8 cellular contexts compared by ENCODE assay signal in the genomic region with DNA sequence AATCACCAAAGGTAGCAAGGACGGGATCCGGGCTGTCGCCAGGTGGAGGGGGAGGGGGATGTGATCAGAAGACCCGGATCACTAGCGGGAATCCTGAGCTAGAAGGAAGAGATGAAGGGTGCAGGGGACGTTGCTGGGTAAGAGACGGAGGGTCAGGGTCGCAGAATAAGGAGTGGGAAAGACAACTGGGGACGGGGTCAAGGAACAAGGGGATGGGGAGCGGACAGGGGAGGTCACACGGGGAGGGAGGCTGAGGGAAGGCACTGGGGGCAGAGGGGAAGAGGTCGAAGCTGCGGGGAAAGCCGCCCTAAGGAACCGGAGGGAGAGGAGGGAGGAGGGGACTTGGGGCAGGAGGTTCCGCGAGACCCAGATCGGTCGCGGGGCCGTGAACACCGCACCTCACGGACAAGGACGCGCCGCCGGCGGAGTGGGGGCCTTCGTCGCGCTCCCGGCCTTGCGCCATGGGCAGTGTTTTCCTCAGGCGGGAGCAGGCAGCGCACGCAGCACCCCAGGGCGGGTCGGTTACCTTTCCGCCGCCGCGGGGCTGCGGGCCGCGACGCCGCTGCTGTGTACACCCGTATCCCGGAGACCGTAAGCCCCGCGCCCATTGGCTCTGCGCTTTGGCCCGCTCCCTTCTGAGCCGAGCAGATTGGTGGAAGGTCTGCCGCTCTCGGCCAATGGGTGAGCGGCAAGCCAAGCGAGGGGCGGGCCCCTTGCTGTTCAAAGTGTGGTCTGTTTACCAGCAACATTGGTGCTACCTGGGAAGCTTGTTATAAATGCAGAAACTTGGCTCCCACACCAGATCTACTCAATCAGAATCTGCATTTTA. TPM values are rescaled to one million over a fixed set of nuclear protein-coding genes. Genes with fewer than 3 reads are reported as not detected.
DNase-seq lines count a peak whose midpoint lies in the region; ATAC-seq and TF ChIP-seq lines count a peak whose summit lies in the region.

A gene with protein sequence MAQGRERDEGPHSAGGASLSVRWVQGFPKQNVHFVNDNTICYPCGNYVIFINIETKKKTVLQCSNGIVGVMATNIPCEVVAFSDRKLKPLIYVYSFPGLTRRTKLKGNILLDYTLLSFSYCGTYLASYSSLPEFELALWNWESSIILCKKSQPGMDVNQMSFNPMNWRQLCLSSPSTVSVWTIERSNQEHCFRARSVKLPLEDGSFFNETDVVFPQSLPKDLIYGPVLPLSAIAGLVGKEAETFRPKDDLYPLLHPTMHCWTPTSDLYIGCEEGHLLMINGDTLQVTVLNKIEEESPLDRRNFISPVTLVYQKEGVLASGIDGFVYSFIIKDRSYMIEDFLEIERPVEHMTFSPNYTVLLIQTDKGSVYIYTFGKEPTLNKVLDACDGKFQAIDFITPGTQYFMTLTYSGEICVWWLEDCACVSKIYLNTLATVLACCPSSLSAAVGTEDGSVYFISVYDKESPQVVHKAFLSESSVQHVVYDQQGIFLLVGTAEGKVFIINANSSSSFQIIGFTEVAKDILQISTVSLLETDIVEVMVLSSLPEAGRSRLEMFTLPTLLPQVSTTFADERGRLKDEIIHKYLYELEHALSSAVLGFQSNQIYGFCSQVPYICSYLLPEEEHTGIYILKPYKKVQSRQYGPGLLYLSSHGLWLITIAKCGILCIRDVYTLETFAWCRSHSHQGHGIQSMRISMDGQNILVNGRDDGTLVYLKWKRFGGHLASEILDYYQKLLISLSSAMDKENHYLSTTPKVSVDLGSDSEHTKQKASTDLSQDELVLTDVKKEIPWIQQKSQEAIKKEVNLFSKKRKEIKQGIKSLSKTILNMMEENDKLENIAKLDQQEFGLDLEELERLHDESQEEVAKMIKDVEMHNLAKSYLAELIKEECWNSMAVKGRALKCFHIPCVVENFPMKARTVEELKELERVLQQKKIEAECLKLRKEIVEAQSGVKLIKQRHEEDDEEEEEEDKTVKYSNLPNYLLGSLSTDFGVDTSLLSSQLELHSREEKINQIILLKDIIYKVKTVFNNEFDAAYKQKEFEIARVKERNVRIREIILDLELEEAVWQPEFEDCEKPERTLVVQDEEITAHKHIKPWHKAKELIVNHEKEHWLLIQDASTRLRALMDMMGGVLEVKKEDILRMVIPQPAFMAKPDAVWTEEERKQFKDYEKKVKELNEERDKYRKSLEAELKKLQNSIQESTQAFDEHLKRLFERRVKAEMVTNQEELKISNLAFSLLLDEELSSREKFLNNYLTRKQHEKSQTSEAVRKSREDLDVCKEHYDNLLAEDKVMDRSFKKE (N-terminal part only) (minus strand): TSS at position 581 of the 829 bp plus-strand sequence. CDS start 118 bp downstream, at position 463.

- H3K79me2 ChIP-seq in ACC112 (ENCODE audit: control insufficient read depth, insufficient read depth, low read length, unreplicated experiment) (no peaks in the 10 kb centered on the region), smooth muscle cell (ENCODE audit: low read depth) (no peaks in the 10 kb centered on the region)

- H3K36me3 ChIP-seq in ACC112 (ENCODE audit: insufficient read depth, low read length) (no peaks in the 10 kb centered on the region), smooth muscle cell (ENCODE audit: low read depth) (no peaks in the 10 kb centered on the region)

- no peaks in the 10 kb centered on the region for H3K27me3 ChIP-seq in ACC112 (ENCODE audit: insufficient read depth, low read length)
- H3K27me3 ChIP-seq in smooth muscle cell (ENCODE audit: low read depth) = no peaks in the 10 kb centered on the region

- no peaks in the 10 kb centered on the region for H3K9me3 ChIP-seq in smooth muscle cell (replicated peaks; ENCODE audit: low read depth)

- no peaks in the 10 kb centered on the region for H3K4me1 ChIP-seq in ACC112 (ENCODE audit: control insufficient read depth, insufficient read depth, low read length, unreplicated experiment)
- peaks cover 9% of the 10 kb centered on the region for H3K4me1 ChIP-seq in smooth muscle cell (ENCODE audit: low read depth)

- H2AFZ ChIP-seq in ACC112 (ENCODE audit: low read length, unreplicated experiment) = peak within 1 kb of the TSS; percentile 94
- peak within 1 kb of the TSS; percentile 99 for H2AFZ ChIP-seq in smooth muscle cell (ENCODE audit: low read depth)

- DNase-seq in NCI-H2227 treated with DMSO at 0.1 percent for 48 hours (lab: John Stamatoyannopoulos, UW) = peak; percentile 85
- peak; percentile 96 for DNase-seq in cerebellar cortex (ENCODE audit: low spot score)
- DNase-seq in inferior parietal cortex (ENCODE audit: extremely low spot score) = peak; percentile 94
- peak; percentile 78 for DNase-seq in smooth muscle cell (lab: John Stamatoyannopoulos, UW; ENCODE audit: unreplicated experiment)

- WGBS in smooth muscle cell (ENCODE audit: low lambda C conversion rate) = 1% methylated on average over 47 of the region's 60 CpGs

- ATAC-seq in GM18873 (IDR thresholded peaks at IDR 0.05; ENCODE audit: low FRiP score, unreplicated experiment) = peak; percentile 100
- ATAC-seq in HG03159 (IDR thresholded peaks at IDR 0.05; ENCODE audit: unreplicated experiment) = peak; percentile 100
- peak; percentile 100 for ATAC-seq in activated CD4-positive, CD25-positive, alpha-beta regulatory T cell treated with anti-CD3 and anti-CD28 coated beads, Interleukin-2, amount 50 U/mL, for 24 hours

- H3K27ac ChIP-seq in ACC112 (ENCODE audit: low read depth, low read length) (peak within 1 kb of the TSS; percentile 26; the same call in 1 of the 2 replicates), smooth muscle cell (ENCODE audit: low read depth) (peak within 1 kb of the TSS; percentile 24)

- peak within 1 kb of the TSS; percentile 96 for H3K9ac ChIP-seq in smooth muscle cell (ENCODE audit: low read depth)

- no peaks in the 10 kb centered on the region for H3F3A ChIP-seq in smooth muscle cell (ENCODE audit: low read depth)

- H3K4me2 ChIP-seq in smooth muscle cell = peak within 1 kb of the TSS; percentile 98

- H4K20me1 ChIP-seq in smooth muscle cell (ENCODE audit: low read depth) = no peaks in the 10 kb centered on the region

- TF ChIP-seq CTCF in smooth muscle cell (IDR thresholded peaks at IDR 0.05; ENCODE audit: borderline replicate concordance, insufficient read depth, poor library complexity, severe bottlenecking) = no peak

- H3K4me3 ChIP-seq in ACC112 (ENCODE audit: low read depth, low read length) (peak within 1 kb of the TSS; percentile 88), smooth muscle cell (peak within 1 kb of the TSS; percentile 78)

RNA-seq across cellular contexts. Expression of the gene that starts here (rescaled TPM):
- 0.04 and 0.49 TPM in 2 replicates for total RNA-seq in smooth muscle cell
- 0.50 and 0.63 TPM in 2 replicates for polyA plus RNA-seq in smooth muscle cell

Comparison
In these comparisons a context has a peak if more than half of its experiments do, and no peak if none do; other contexts are left out.
1. Peak in every context shown above with its lines: DNase-seq, ATAC-seq, H3K4me3 ChIP-seq and H3K27ac ChIP-seq.
2. Peak in DNase-seq, H3K4me3 ChIP-seq, H3K27ac ChIP-seq, H3K9ac ChIP-seq and H3K4me2 ChIP-seq in smooth muscle cell; RNA of the gene not detected or under 1 TPM.